In the genomic region with DNA sequence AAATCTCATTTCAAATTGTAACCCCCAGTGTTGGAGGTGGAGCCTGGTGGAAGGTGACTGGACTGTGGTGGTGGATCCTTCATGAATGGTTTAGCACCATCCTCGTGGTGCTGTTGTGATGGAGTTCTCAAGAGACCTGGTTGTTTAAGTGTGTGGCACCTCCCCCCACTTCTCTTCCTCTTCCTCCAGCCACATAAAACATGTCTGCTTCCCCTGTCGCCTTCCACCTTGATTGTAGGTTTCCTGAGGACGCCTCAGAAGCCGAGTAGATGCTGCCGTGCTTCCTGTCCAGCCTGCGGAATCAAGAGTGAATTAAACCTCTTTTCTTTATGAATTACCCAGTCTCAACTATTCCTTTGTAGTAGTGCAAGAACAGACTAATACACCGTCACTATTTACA, we compare ENCODE assay signal across 17 cellular contexts. TPM values are rescaled to one million over a fixed set of nuclear protein-coding genes. Genes with fewer than 3 reads are reported as not detected.
DNase-seq lines count a peak whose midpoint lies in the region; ATAC-seq, FAIRE-seq and TF ChIP-seq lines count a peak whose summit lies in the region.
"Had no signal": no experiment of that assay in that cellular context is flagged by ENCODE, and none has a peak within 500 bp of the region (broad histone marks: within the 10 kb centered on the region; RNA-seq: fewer than 3 reads in every experiment).

No MANE protein-coding gene starts in this region.

- DNase-seq in activated naive CD4-positive, alpha-beta T cell treated with anti-CD3 and anti-CD28 coated beads for 36 hours, result no peak
- no peak for DNase-seq in activated naive CD4-positive, alpha-beta T cell treated with anti-CD3 and anti-CD28 coated beads, Interleukin-2, amount 50 U/mL, for 16 hours
- DNase-seq in CD8-positive, alpha-beta T cell, result no peak
- peak in 2 of 34 experiments; percentile 2 to 10 for DNase-seq in T-cell
- DNase-seq in endothelial cell (ENCODE audit: low spot score), result no peak
- no peak for DNase-seq in activated CD8-positive, alpha-beta memory T cell treated with anti-CD3 and anti-CD28 coated beads, Interleukin-2, amount 50 U/mL, for 4 hours
- DNase-seq in small intestine, result no peak
- DNase-seq: 8988T; Calu3; Karpas-422; NCI-H1417 treated with DMSO at 0.1 percent for 48 hours; NCI-H1930; NK-92 treated with Interleukin-12 subunit alpha and Interleukin-12 subunit beta, amount 100 ng/mL, for 24 hours; SHP77 had no signal

- TF ChIP-seq CTCF in CD8-positive, alpha-beta T cell (IDR thresholded peaks at IDR 0.05), result no peak
- TF ChIP-seq CTCF in endothelial cell (IDR thresholded peaks at IDR 0.05; ENCODE audit: unreplicated experiment), result no peak

- H3K4me3 ChIP-seq in CD8-positive, alpha-beta T cell (ENCODE audit: low read depth, low read length), result no peak overlapping the region
- H3K4me3 ChIP-seq in small intestine (ENCODE audit: low read depth in 1 of 2, low read length in 2 of 2), result no peak overlapping the region
- H3K4me3 ChIP-seq: HAP-1 had no signal

- H3K4me3 Mint-ChIP-seq in activated naive CD4-positive, alpha-beta T cell treated with anti-CD3 and anti-CD28 coated beads for 36 hours, result peak overlapping the region; percentile 17
- H3K4me3 Mint-ChIP-seq in CD8-positive, alpha-beta T cell, result peak overlapping the region; percentile 27
- H3K4me3 Mint-ChIP-seq in T-cell, result peak overlapping the region in 1 of 3 donors; percentile 72
- no peak overlapping the region for H3K4me3 Mint-ChIP-seq in endothelial cell (ENCODE audit: unreplicated experiment)

- H3K36me3 Mint-ChIP-seq in activated naive CD4-positive, alpha-beta T cell treated with anti-CD3 and anti-CD28 coated beads for 36 hours (ENCODE audit: low read depth), result peaks cover 3% of the 10 kb centered on the region
- no peaks in the 10 kb centered on the region for H3K36me3 Mint-ChIP-seq in CD8-positive, alpha-beta T cell
- no peaks in the 10 kb centered on the region for H3K36me3 Mint-ChIP-seq in T-cell
- peaks cover 22% of the 10 kb centered on the region for H3K36me3 Mint-ChIP-seq in endothelial cell (ENCODE audit: low read depth, unreplicated experiment)

- FAIRE-seq in small intestine (lab: Jason Lieb, UNC), result no peak

- no peak overlapping the region for H3K27ac Mint-ChIP-seq in activated naive CD4-positive, alpha-beta T cell treated with anti-CD3 and anti-CD28 coated beads for 36 hours
- H3K27ac Mint-ChIP-seq in CD8-positive, alpha-beta T cell, result peak overlapping the region; percentile 65
- H3K27ac Mint-ChIP-seq in T-cell (peak overlapping the region; percentile 35 to 41), endothelial cell (ENCODE audit: unreplicated experiment) (peak overlapping the region; percentile 87)

- H3K4me1 Mint-ChIP-seq in activated naive CD4-positive, alpha-beta T cell treated with anti-CD3 and anti-CD28 coated beads for 36 hours (ENCODE audit: low read depth), result peaks cover 17% of the 10 kb centered on the region
- peaks cover 20% of the 10 kb centered on the region for H3K4me1 Mint-ChIP-seq in CD8-positive, alpha-beta T cell (ENCODE audit: low read depth)
- peaks cover 21 to 32% (median 23%) of the 10 kb centered on the region in 3 donors for H3K4me1 Mint-ChIP-seq in T-cell
- peaks cover 53% of the 10 kb centered on the region for H3K4me1 Mint-ChIP-seq in endothelial cell (ENCODE audit: unreplicated experiment)

- WGBS in small intestine, 3 donors, result 63 to 84% (median 70%) methylated on average over 7 of the region's 7 CpGs

- no peaks in the 10 kb centered on the region for H3K27me3 Mint-ChIP-seq in activated naive CD4-positive, alpha-beta T cell treated with anti-CD3 and anti-CD28 coated beads for 36 hours (ENCODE audit: low read depth)
- H3K27me3 Mint-ChIP-seq in CD8-positive, alpha-beta T cell (ENCODE audit: low read depth), result no peaks in the 10 kb centered on the region
- H3K27me3 Mint-ChIP-seq in T-cell (no peaks in the 10 kb centered on the region), endothelial cell (ENCODE audit: unreplicated experiment) (peaks cover 10% of the 10 kb centered on the region)

- POLR2A ChIA-PET in CD8-positive, alpha-beta T cell (lab: Charles Lee), result no interaction called here
- POLR2A ChIA-PET in T-cell (lab: Charles Lee), result no interaction called here

- no peaks in the 10 kb centered on the region for H3K27me3 ChIP-seq in CD8-positive, alpha-beta T cell (ENCODE audit: insufficient read depth, low read length)
- no peaks in the 10 kb centered on the region for H3K27me3 ChIP-seq in small intestine (ENCODE audit: control insufficient read depth in 2 of 2, insufficient read depth in 2 of 2, low read length in 2 of 2)

- H3K9me3 ChIP-seq in CD8-positive, alpha-beta T cell (ENCODE audit: low read length), result no peaks in the 10 kb centered on the region
- no peaks in the 10 kb centered on the region for H3K9me3 ChIP-seq in small intestine (ENCODE audit: control insufficient read depth, low read depth)
- H3K9me3 ChIP-seq: HAP-1 had no signal

- ATAC-seq in CD8-positive, alpha-beta T cell, result no peak
- ATAC-seq in T-cell (replicated peaks in 1 of 4) (peak; percentile 43 to 75 (median 52)), GM21576 (IDR thresholded peaks at IDR 0.05; ENCODE audit: unreplicated experiment) (no peak)

- H3K9me3 Mint-ChIP-seq in activated naive CD4-positive, alpha-beta T cell treated with anti-CD3 and anti-CD28 coated beads for 36 hours, result peaks cover 7% of the 10 kb centered on the region
- H3K9me3 Mint-ChIP-seq in CD8-positive, alpha-beta T cell, result peaks cover 13% of the 10 kb centered on the region
- peaks cover 10 to 16% (median 14%) of the 10 kb centered on the region in 3 donors for H3K9me3 Mint-ChIP-seq in T-cell
- no peaks in the 10 kb centered on the region for H3K9me3 Mint-ChIP-seq in endothelial cell (ENCODE audit: unreplicated experiment)

- no peak overlapping the region for H3K27ac ChIP-seq in CD8-positive, alpha-beta T cell (ENCODE audit: low read depth, low read length)
- H3K27ac ChIP-seq in small intestine (ENCODE audit: low read depth in 1 of 2, low read length in 1 of 2), result no peak overlapping the region

- peaks cover 11% of the 10 kb centered on the region for H3K4me1 ChIP-seq in CD8-positive, alpha-beta T cell (ENCODE audit: insufficient read depth, low read length)
- no peaks in the 10 kb centered on the region for H3K4me1 ChIP-seq in small intestine (ENCODE audit: control insufficient read depth in 2 of 2, insufficient read depth in 1 of 2, low read depth in 1 of 2, low read length in 1 of 2)
- H3K4me1 ChIP-seq: HAP-1 had no signal

- CTCF ChIA-PET in activated naive CD4-positive, alpha-beta T cell treated with anti-CD3 and anti-CD28 coated beads for 36 hours (lab: Charles Lee), result interaction anchor here (0.6 kb wide), 1 partner anchor 862 kb away, joined by 3 read pairs; no protein-coding TSS in a partner anchor
- CTCF ChIA-PET in CD8-positive, alpha-beta T cell (lab: Charles Lee), result no interaction called here
- CTCF ChIA-PET in T-cell (lab: Charles Lee), result no interaction called here

- intact Hi-C loops in activated naive CD4-positive, alpha-beta T cell treated with anti-CD3 and anti-CD28 coated beads for 36 hours (cut with micrococcal nuclease), result no loop called here
- intact Hi-C loops in CD8-positive, alpha-beta T cell (cut with DNase I, micrococcal nuclease), result loop anchor here in 1 of 2 experiments (5.0 kb wide), 1 partner anchor 39 kb away; no protein-coding TSS in a partner anchor

- no peaks in the 10 kb centered on the region for H3K36me3 ChIP-seq in CD8-positive, alpha-beta T cell (ENCODE audit: insufficient read depth, low read length)
- H3K36me3 ChIP-seq in small intestine (ENCODE audit: control insufficient read depth in 2 of 2, insufficient read depth in 2 of 2, low read length in 2 of 2), result no peaks in the 10 kb centered on the region

RNA-seq across cellular contexts. Expression of a gene that starts 21.0 kb away (rescaled TPM):
- 10 to 100 TPM; 24.3 to 30.4 TPM for total RNA-seq in activated naive CD4-positive, alpha-beta T cell treated with anti-CD3 and anti-CD28 coated beads for 36 hours
- 1 to 10 TPM; 2.6 to 2.9 TPM for total RNA-seq in CD8-positive, alpha-beta T cell
- total RNA-seq in T-cell (10 to 100 TPM in 3 of 5 donors, 1 to 10 TPM in 2; 7.1 to 11.1 (median 10.1) TPM), endothelial cell (ENCODE audit: unreplicated experiment) (164 TPM)
- 10 to 100 TPM; 20.8 to 33.8 (median 23.4) TPM for polyA plus RNA-seq in small intestine
- total RNA-seq: OCI-LY7 had no signal

Comparison
In these comparisons a context has a peak if more than half of its experiments do, and no peak if none do; other contexts are left out.
1. ATAC-seq: peak in T-cell (4 of 4); none in CD8-positive, alpha-beta T cell (single experiment) and GM21576 (single experiment).